8 cellular contexts compared by ENCODE assay signal in genomic region chr10:122142652-122143237, GRCh38.
DNase-seq lines count a peak whose midpoint lies in the region; ATAC-seq, FAIRE-seq and TF ChIP-seq lines count a peak whose summit lies in the region.

No MANE protein-coding gene starts in this region.

- TF ChIP-seq CTCF in VCaP (conservative IDR thresholded peaks at IDR 0.05) (peak; percentile 82), epithelial cell of proximal tubule (conservative IDR thresholded peaks at IDR 0.05; ENCODE audit: low read depth, low read length) (peak; percentile 97), pancreas (IDR thresholded peaks at IDR 0.05) (peak; percentile 85 to 93 (median 90))

- H3K27ac ChIP-seq in VCaP (peak overlapping the region; percentile 51), pancreas (peak overlapping the region in 1 of 4 donors; percentile 13)

- H3K4me1 ChIP-seq in pancreas, result peaks cover 9 to 17% (median 10%) of the 10 kb centered on the region in 3 donors

- H3K4me3 ChIP-seq in epithelial cell of proximal tubule (ENCODE audit: low read depth, low read length) (no peak overlapping the region), pancreas (no peak overlapping the region)

- WGBS in pancreas, 2 donors, result 19 to 23% methylated on average over 14 of the region's 14 CpGs

- FAIRE-seq in pancreas (lab: Jason Lieb, UNC), result no peak

- H3K27me3 ChIP-seq in pancreas, result no peaks in the 10 kb centered on the region

- H3K9me3 ChIP-seq in pancreas, result no peaks in the 10 kb centered on the region

- intact Hi-C loops in Right ventricle myocardium superior (cut with DNase I), result no loop called here
- intact Hi-C loops in Right ventricle myocardium inferior (cut with DNase I), result loop anchor here (5.0 kb wide), 2 partner anchors 90 to 125 kb away; no protein-coding TSS in a partner anchor
- intact Hi-C loops in pancreas (cut with DNase I), result no loop called here

- ATAC-seq in Right ventricle myocardium superior (ENCODE audit: poor library complexity) (no peak), Right ventricle myocardium inferior (no peak), pancreas (peak; percentile 52 to 77 (median 64)), HG02884 (IDR thresholded peaks at IDR 0.05; ENCODE audit: unreplicated experiment) (no peak), HG02970 (IDR thresholded peaks at IDR 0.05; ENCODE audit: low FRiP score, unreplicated experiment) (no peak)

- DNase-seq in Right ventricle myocardium superior, result peak; percentile 58
- no peak for DNase-seq in Right ventricle myocardium inferior (ENCODE audit: missing footprints)
- no peak for DNase-seq in epithelial cell of proximal tubule (ENCODE audit: low read depth)
- peak in 3 of 6 donors; percentile 47 to 85 (median 58) for DNase-seq in pancreas
- DNase-seq in NCI-H1105 treated with DMSO at 0.1 percent for 48 hours (lab: John Stamatoyannopoulos, UW), result no peak

- no peaks in the 10 kb centered on the region for H3K36me3 ChIP-seq in pancreas

Comparison
In these comparisons a context has a peak if more than half of its experiments do, and no peak if none do; other contexts are left out.
1. ATAC-seq: peak in pancreas (4 of 4); none in Right ventricle myocardium superior (single experiment), Right ventricle myocardium inferior (single experiment), HG02884 (single experiment) and HG02970 (single experiment).
2. Peak in every context shown above with its lines, with median percentiles within 50 percentile points of each other: CTCF ChIP-seq.